ENCODE assay signal across 8 cellular contexts in genomic region chr7:143901710-143902587, GRCh38. TPM values are rescaled to one million over a fixed set of nuclear protein-coding genes. Genes with fewer than 3 reads are reported as not detected.
DNase-seq lines count a peak whose midpoint lies in the region; ATAC-seq and TF ChIP-seq lines count a peak whose summit lies in the region.

Gene TCAF1 (minus strand): TSS chr7:143902176. CDS start chr7:143876608, 25,568 bp downstream.

- H3K4me2 ChIP-seq in Karpas-422 (ENCODE audit: low read depth, low read length, poor library complexity, severe bottlenecking) (peak within 1 kb of the TSS; percentile 77), fibroblast of lung (ENCODE audit: extremely low read depth, insufficient read depth, low read length) (peak within 1 kb of the TSS; percentile 97)

- H3K9me3 ChIP-seq in Karpas-422 (ENCODE audit: low read length) (no peaks in the 10 kb centered on the region), fibroblast of lung (ENCODE audit: control insufficient read depth, insufficient read depth, low read depth, low read length) (no peaks in the 10 kb centered on the region)

- no peak within 1 kb of the TSS for H3K27ac ChIP-seq in Karpas-422 (ENCODE audit: low read length)
- H3K27ac ChIP-seq in fibroblast of lung (ENCODE audit: insufficient read depth, low read length) = peak within 1 kb of the TSS; percentile 91

- H3K9me2 ChIP-seq in Karpas-422 (replicated peaks; ENCODE audit: insufficient read depth, low read length) = no peaks in the 10 kb centered on the region

- intact Hi-C loops in natural killer cell (cut with micrococcal nuclease) = no loop called here

- peak within 1 kb of the TSS; percentile 84 for H3K27ac Mint-ChIP-seq in activated T-helper 17 cell treated with anti-CD3 and anti-CD28 coated beads, Interleukin-2, amount 50 U/mL, for 72 hours
- H3K27ac Mint-ChIP-seq in natural killer cell = peak within 1 kb of the TSS; percentile 84 to 89

- H3K9ac ChIP-seq in Karpas-422 (ENCODE audit: low read length) (peak within 1 kb of the TSS; percentile 76), fibroblast of lung (ENCODE audit: insufficient read depth, low read length) (peak within 1 kb of the TSS; percentile 90)

- H2AFZ ChIP-seq in Karpas-422 (ENCODE audit: low read length) = peak within 1 kb of the TSS; percentile 98
- peak within 1 kb of the TSS; percentile 93 for H2AFZ ChIP-seq in fibroblast of lung (ENCODE audit: low read length)

- H3K9me3 Mint-ChIP-seq in activated T-helper 17 cell treated with anti-CD3 and anti-CD28 coated beads, Interleukin-2, amount 50 U/mL, for 72 hours = no peaks in the 10 kb centered on the region
- no peaks in the 10 kb centered on the region for H3K9me3 Mint-ChIP-seq in natural killer cell

- H3K4me1 Mint-ChIP-seq in activated T-helper 17 cell treated with anti-CD3 and anti-CD28 coated beads, Interleukin-2, amount 50 U/mL, for 72 hours = peaks cover 14% of the 10 kb centered on the region
- peaks cover 24 to 25% of the 10 kb centered on the region in 2 donors for H3K4me1 Mint-ChIP-seq in natural killer cell

- H3K36me3 ChIP-seq in Karpas-422 (ENCODE audit: insufficient read depth, low read length) = no peaks in the 10 kb centered on the region
- no peaks in the 10 kb centered on the region for H3K36me3 ChIP-seq in fibroblast of lung (ENCODE audit: control insufficient read depth, insufficient read depth, low read length)

- peaks cover 6% of the 10 kb centered on the region for H3K36me3 Mint-ChIP-seq in activated T-helper 17 cell treated with anti-CD3 and anti-CD28 coated beads, Interleukin-2, amount 50 U/mL, for 72 hours (ENCODE audit: low read depth)
- H3K36me3 Mint-ChIP-seq in natural killer cell = no peaks in the 10 kb centered on the region

- H3K27me3 ChIP-seq in Karpas-422 (ENCODE audit: low read length) (no peaks in the 10 kb centered on the region), fibroblast of lung (ENCODE audit: control insufficient read depth, insufficient read depth, low read length) (no peaks in the 10 kb centered on the region)

- H3K4me1 ChIP-seq in Karpas-422 (ENCODE audit: low read length) (peaks cover 5% of the 10 kb centered on the region), fibroblast of lung (ENCODE audit: control insufficient read depth, extremely low read depth, insufficient read depth, low read length) (peaks cover 9% of the 10 kb centered on the region)

- H3K4me3 ChIP-seq in Karpas-422 (ENCODE audit: low read length) (peak within 1 kb of the TSS; percentile 76), fibroblast of lung (replicated peaks in 1 of 4; ENCODE audit: control extremely low read depth in 1 of 4, insufficient read depth in 1 of 4, low read depth in 3 of 4, low read length in 4 of 4) (peak within 1 kb of the TSS; percentile 88 to 93 (median 91))

- TF ChIP-seq CTCF in fibroblast of lung (conservative IDR thresholded peaks at IDR 0.05 in 1 of 2, IDR thresholded peaks at IDR 0.05 in 1 of 2; ENCODE audit: low read depth in 1 of 2, low read length in 2 of 2) (peak; percentile 36 to 45), natural killer cell (IDR thresholded peaks at IDR 0.05) (peak; percentile 26)

- DNase-seq in EH (ENCODE audit: low read depth) (peak; percentile 95), Karpas-422 (peak; percentile 95), RPMI7951 (ENCODE audit: low read depth) (peak; percentile 93), fibroblast of lung (ENCODE audit: low read depth in 2 of 2) (peak; percentile 94 to 95), natural killer cell (peak; percentile 85)
- peak; percentile 87 for DNase-seq in stimulated activated naive CD4-positive, alpha-beta T cell treated with Interleukin-2 at 50 U/mL for 16 hours (lab: John Stamatoyannopoulos, UW)

- H4K20me1 ChIP-seq in Karpas-422 (ENCODE audit: insufficient read depth, low read depth, low read length) (no peaks in the 10 kb centered on the region), fibroblast of lung (ENCODE audit: control insufficient read depth, extremely low read depth, insufficient read depth, low read length) (no peaks in the 10 kb centered on the region)

- H3K79me2 ChIP-seq in Karpas-422 (ENCODE audit: low read length) (no peaks in the 10 kb centered on the region), fibroblast of lung (ENCODE audit: control insufficient read depth, insufficient read depth, low read length) (peaks cover 40% of the 10 kb centered on the region)

- H3K4me3 Mint-ChIP-seq in activated T-helper 17 cell treated with anti-CD3 and anti-CD28 coated beads, Interleukin-2, amount 50 U/mL, for 72 hours = peak within 1 kb of the TSS; percentile 93
- H3K4me3 Mint-ChIP-seq in natural killer cell = peak within 1 kb of the TSS; percentile 95

- H3K27me3 Mint-ChIP-seq in activated T-helper 17 cell treated with anti-CD3 and anti-CD28 coated beads, Interleukin-2, amount 50 U/mL, for 72 hours = no peaks in the 10 kb centered on the region
- peaks cover 0 to 4% of the 10 kb centered on the region in 2 donors for H3K27me3 Mint-ChIP-seq in natural killer cell (ENCODE audit: low read depth in 2 of 2)

- peak; percentile 93 for ATAC-seq in GM21825 (IDR thresholded peaks at IDR 0.05; ENCODE audit: unreplicated experiment)
- peak; percentile 96 for ATAC-seq in activated T-helper 17 cell treated with anti-CD3 and anti-CD28 coated beads, Interleukin-2, amount 50 U/mL, for 72 hours (replicated peaks)
- ATAC-seq in natural killer cell = peak; percentile 96 to 97 (median 96)

RNA-seq across cellular contexts. Expression of gene TCAF1, which starts in this region (rescaled TPM):
- 0.11 and 1.0 TPM in 2 replicates for total RNA-seq in Karpas-422 (2014; rRNA removed; shearing (Covaris generic); ENCODE audit: low replicate concordance)
- total RNA-seq in RPMI7951 (2014; rRNA removed; shearing (Covaris generic)) = 29.3 and 35.6 TPM in 2 replicates
- total RNA-seq in activated T-helper 17 cell treated with anti-CD3 and anti-CD28 coated beads, Interleukin-2, amount 50 U/mL, for 72 hours = 10 to 100 TPM; 19.2 to 48.0 TPM
- 46.5 and 65.6 TPM in 2 replicates for total RNA-seq in fibroblast of lung
- polyA plus RNA-seq in fibroblast of lung = 52.5 and 61.2 TPM in 2 replicates
- 52.2 and 66.1 TPM in 2 replicates for polyA plus RNA-seq in fibroblast of lung (2012)
- polyA minus RNA-seq in fibroblast of lung (ENCODE audit: low replicate concordance) = 221 and 245 TPM in 2 replicates
- total RNA-seq in natural killer cell = 10 to 100 TPM; 12.7 to 24.5 (median 18.8) TPM
